In genomic region chr19:18416778-18417249, GRCh38 we compare ENCODE assay signal across 1 cellular context.
TF ChIP-seq lines count a peak whose summit lies in the region.

No MANE protein-coding gene starts in this region.

TF ChIP-seq in HepG2, 621 proteins besides CTCF, POLR2A, EP300 and RAD21 (continues in another document):
- TF ChIP-seq ZNF503 (CRISPR knock-in tag; IDR thresholded peaks at IDR 0.05) (no peak), ZNF883 (CRISPR knock-in tag; IDR thresholded peaks at IDR 0.05; ENCODE audit: not compliant biosample characterization) (no peak), CAMTA2 (CRISPR knock-in tag; IDR thresholded peaks at IDR 0.05; ENCODE audit: borderline replicate concordance) (no peak), ZNF446 (CRISPR knock-in tag; IDR thresholded peaks at IDR 0.05) (no peak), RBM39 (IDR thresholded peaks at IDR 0.05; ENCODE audit: low read depth, low read length, poor library complexity, severe bottlenecking) (no peak), TRIM22 (IDR thresholded peaks at IDR 0.05) (no peak), RNF219 (CRISPR knock-in tag; IDR thresholded peaks at IDR 0.05) (no peak), ZBTB2 (CRISPR knock-in tag; IDR thresholded peaks at IDR 0.05; ENCODE audit: low read depth) (0 out of 2 replicates have a peak, but pooled peaks have one; percentile 60), ZNF12 (CRISPR knock-in tag; IDR thresholded peaks at IDR 0.05) (no peak), ZNF629 (CRISPR knock-in tag; conservative IDR thresholded peaks at IDR 0.05) (no peak), ZNF235 (CRISPR knock-in tag; IDR thresholded peaks at IDR 0.05; ENCODE audit: borderline replicate concordance) (peak; percentile 29; the same call in 1 of the 2 replicates), IKZF4 (CRISPR knock-in tag; IDR thresholded peaks at IDR 0.05; ENCODE audit: borderline replicate concordance, low read depth, not compliant biosample characterization) (no peak), HNRNPK (IDR thresholded peaks at IDR 0.05; ENCODE audit: low read depth, low read length, poor library complexity, severe bottlenecking) (peak; percentile 89), GTF2F1 (IDR thresholded peaks at IDR 0.05; ENCODE audit: low read length) (no peak), HIVEP1 (CRISPR knock-in tag; IDR thresholded peaks at IDR 0.05) (peak; percentile 69), HNRNPL (IDR thresholded peaks at IDR 0.05; ENCODE audit: low read depth, low read length) (no peak), KMT2B (CRISPR knock-in tag; IDR thresholded peaks at IDR 0.05) (no peak), ZNF605 (CRISPR knock-in tag; IDR thresholded peaks at IDR 0.05) (peak; percentile 32; the same call in 1 of the 2 replicates), ZBTB10 (CRISPR knock-in tag; IDR thresholded peaks at IDR 0.05; ENCODE audit: borderline replicate concordance) (no peak), JUND (CRISPR knock-in tag; IDR thresholded peaks at IDR 0.05) (no peak), HNRNPLL (IDR thresholded peaks at IDR 0.05; ENCODE audit: low read depth, low read length, poor library complexity, severe bottlenecking) (peak; percentile 89), XRCC5 (optimal IDR thresholded peaks at IDR 0.05; ENCODE audit: low read length) (no peak), ZNF557 (CRISPR knock-in tag; IDR thresholded peaks at IDR 0.05) (no peak), SIN3A (IDR thresholded peaks at IDR 0.05; ENCODE audit: borderline replicate concordance, low read depth, low read length) (peak; percentile 35; the same call in 1 of the 2 replicates), ZFAT (CRISPR knock-in tag; conservative IDR thresholded peaks at IDR 0.05) (no peak), ZNF841 (CRISPR knock-in tag; IDR thresholded peaks at IDR 0.05; ENCODE audit: borderline replicate concordance) (0 out of 2 replicates have a peak, but pooled peaks have one; percentile 46), ADNP (CRISPR knock-in tag; IDR thresholded peaks at IDR 0.05) (no peak), PCBP1 (IDR thresholded peaks at IDR 0.05; ENCODE audit: borderline replicate concordance, low read depth, low read length) (peak; percentile 89; the same call in 1 of the 2 replicates), MLX (CRISPR knock-in tag; IDR thresholded peaks at IDR 0.05) (no peak), REST (IDR thresholded peaks at IDR 0.05; ENCODE audit: borderline replicate concordance in 1 of 2, low read depth in 1 of 2, low read length in 2 of 2) (no peak), REL (CRISPR knock-in tag; conservative IDR thresholded peaks at IDR 0.05) (no peak), ZSCAN9 (CRISPR knock-in tag; IDR thresholded peaks at IDR 0.05; ENCODE audit: borderline replicate concordance) (no peak; the same call in 1 of the 2 replicates), STAG1 (CRISPR knock-in tag; IDR thresholded peaks at IDR 0.05) (no peak), GATA4 (IDR thresholded peaks at IDR 0.05; ENCODE audit: borderline replicate concordance, low read depth) (0 out of 2 replicates have a peak, but pooled peaks have one; percentile 1), ZNF160 (CRISPR knock-in tag; IDR thresholded peaks at IDR 0.05) (no peak), MAX (IDR thresholded peaks at IDR 0.05) (peak; percentile 93), JUNB (CRISPR knock-in tag; IDR thresholded peaks at IDR 0.05; ENCODE audit: borderline replicate concordance) (no peak), FOXA1 (IDR thresholded peaks at IDR 0.05) (no peak), FOXA1 (CRISPR knock-in tag; IDR thresholded peaks at IDR 0.05) (no peak), NONO (IDR thresholded peaks at IDR 0.05) (no peak), NONO (CRISPR knock-in tag; conservative IDR thresholded peaks at IDR 0.05) (no peak), MED13 (CRISPR knock-in tag; IDR thresholded peaks at IDR 0.05) (0 out of 2 replicates have a peak, but pooled peaks have one; percentile 18), KMT2A (CRISPR knock-in tag; IDR thresholded peaks at IDR 0.05) (no peak), ZNF562 (CRISPR knock-in tag; IDR thresholded peaks at IDR 0.05; ENCODE audit: borderline replicate concordance) (no peak), SNRNP70 (IDR thresholded peaks at IDR 0.05; ENCODE audit: low read depth, low read length) (no peak), ZNF691 (CRISPR knock-in tag; IDR thresholded peaks at IDR 0.05; ENCODE audit: borderline replicate concordance, low read depth) (no peak), CEBPZ (IDR thresholded peaks at IDR 0.05; ENCODE audit: low read length) (no peak), ASH2L (IDR thresholded peaks at IDR 0.05; ENCODE audit: insufficient read length, low read depth, low read length) (no peak)
